Comparison of ENCODE assay signal across 8 cellular contexts in the genomic region with DNA sequence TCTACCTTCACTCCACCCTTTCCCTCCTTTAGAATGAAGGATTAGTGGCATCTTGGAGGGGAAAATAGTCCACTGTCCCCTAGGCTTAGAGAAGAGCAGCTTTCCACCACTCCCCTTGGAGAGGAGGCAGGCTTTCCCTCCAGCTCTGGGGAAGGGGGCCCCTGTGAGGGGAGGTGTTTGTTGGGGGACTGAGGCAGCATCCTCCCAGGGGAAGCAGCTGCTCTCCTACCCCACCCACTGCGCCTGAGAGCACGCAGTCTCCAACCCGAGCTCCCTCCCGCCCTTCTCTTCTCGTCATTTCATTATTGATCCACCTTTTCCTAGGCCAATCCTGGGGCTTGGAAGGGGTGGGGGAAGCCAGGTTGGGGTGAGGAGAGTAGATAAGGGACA. TPM values are rescaled to one million over a fixed set of nuclear protein-coding genes. Genes with fewer than 3 reads are reported as not detected.
DNase-seq lines count a peak whose midpoint lies in the region; ATAC-seq, FAIRE-seq and TF ChIP-seq lines count a peak whose summit lies in the region.

No MANE protein-coding gene starts in this region.

- H3K27me3 ChIP-seq in GM12878 (replicated peaks in 1 of 2; ENCODE audit: control insufficient read depth in 2 of 2, insufficient read depth in 2 of 2, low read length in 1 of 2), result no peaks in the 10 kb centered on the region

- no peaks in the 10 kb centered on the region for H3K36me3 ChIP-seq in GM12878 (ENCODE audit: control insufficient read depth in 2 of 2, insufficient read depth in 2 of 2, low read length in 1 of 2)

- TF ChIP-seq EP300 in GM12878 (IDR thresholded peaks at IDR 0.05; ENCODE audit: borderline replicate concordance in 1 of 2, control insufficient read depth in 1 of 2, low read depth in 2 of 2, low read length in 2 of 2), result no peak

- SMC1A ChIA-PET in GM12878 (lab: Charles Lee; ENCODE audit: uncharacterized antibody, unreplicated experiment), result interaction anchor here (1.2 to 2.2 kb wide), 2 partner anchors 11 to 36 kb away, joined by 4 to 11 read pairs; no protein-coding TSS in a partner anchor

- no peak for TF ChIP-seq RAD21 in GM12878 (IDR thresholded peaks at IDR 0.05; ENCODE audit: insufficient read depth, low read depth, low read length)

- H3K4me1 ChIP-seq in GM12878 (ENCODE audit: control insufficient read depth, insufficient read depth, low read length), result peaks cover 19% of the 10 kb centered on the region

- TF ChIP-seq POLR2A in GM12878 (IDR thresholded peaks at IDR 0.05; ENCODE audit: low read depth, low read length), result peak; percentile 9; the same call in 1 of the 2 replicates

- intact Hi-C loops in GM12878 (cut with micrococcal nuclease; ENCODE audit: unreplicated experiment), result loop anchor here (10.0 kb wide), 1 partner anchor 623 kb away; no protein-coding TSS in a partner anchor

- peak overlapping the region; percentile 94 for H3K4me3 ChIP-seq in GM12878

- RAD21 ChIA-PET in GM12878 (lab: Charles Lee; ENCODE audit: unreplicated experiment), result interaction anchor here (0.7 to 3.4 kb wide), 2 partner anchors 10 to 35 kb away, joined by 3 to 13 read pairs; a partner anchor contains a TSS

- no peak for FAIRE-seq in GM12878 (lab: Jason Lieb, UNC)

- peak overlapping the region; percentile 63 for H3K9ac ChIP-seq in GM12878 (ENCODE audit: control insufficient read depth, insufficient read depth, low read length)

- in situ Hi-C loops in GM12878 (cut with MboI), result no loop called here

- TF ChIP-seq CTCF in GM12878 (IDR thresholded peaks at IDR 0.05 in 2 of 3, conservative IDR thresholded peaks at IDR 0.05 in 1 of 3; ENCODE audit: control insufficient read depth in 2 of 3, extremely low read depth in 1 of 3, insufficient read depth in 1 of 3, low read depth in 3 of 3, low read length in 3 of 3), result no peak

- H3K9me3 ChIP-seq in GM12878 (replicated peaks; ENCODE audit: control insufficient read depth, insufficient read depth, low read length), result no peaks in the 10 kb centered on the region

- H2AFZ ChIP-seq in GM12878 (ENCODE audit: control insufficient read depth, low read depth, low read length), result no peak overlapping the region

- no peaks in the 10 kb centered on the region; the same call in 1 of the 2 replicates for H4K20me1 ChIP-seq in GM12878 (ENCODE audit: control insufficient read depth, insufficient read depth)

- WGBS in GM12878 (ENCODE audit: insufficient coverage, insufficient replicate concordance, low lambda C conversion rate, missing lambda C conversion rate), result 2% methylated on average over 5 of the region's 5 CpGs

- CTCF ChIA-PET in GM12878 (lab: Yijun Ruan, JAX), result interaction anchor here (0.6 kb wide), 1 partner anchor 12 kb away, joined by 5 read pairs; no protein-coding TSS in a partner anchor

- POLR2A ChIA-PET in GM12878 (lab: Charles Lee), result interaction anchor here (0.9 to 1.7 kb wide), 3 partner anchors 23 to 37 kb away, joined by 3 to 4 read pairs (median 4); no protein-coding TSS in a partner anchor

- ATAC-seq in activated CD4-positive, CD25-positive, alpha-beta regulatory T cell treated with anti-CD3 and anti-CD28 coated beads, Interleukin-2, amount 50 U/mL, for 24 hours, result no peak
- peak; percentile 22 for ATAC-seq in GM12878
- no peak for ATAC-seq in GM18520 (IDR thresholded peaks at IDR 0.05; ENCODE audit: unreplicated experiment)
- no peak for ATAC-seq in HG02981 (IDR thresholded peaks at IDR 0.05; ENCODE audit: unreplicated experiment)

- H3K4me2 ChIP-seq in GM12878 (ENCODE audit: control insufficient read depth, insufficient read depth), result peak overlapping the region; percentile 80

- H3K27ac ChIP-seq in GM12878 (ENCODE audit: control insufficient read depth, insufficient read depth), result peak overlapping the region; percentile 69

- BruUV-seq in GM12878 (replicated peaks; lab: Mats Ljungman, UMichigan), result no TSS peak

- peaks cover 64% of the 10 kb centered on the region for H3K79me2 ChIP-seq in GM12878 (ENCODE audit: control insufficient read depth, insufficient read depth, low read length)

- peak; percentile 43 for DNase-seq in activated CD4-positive, CD25-positive, alpha-beta regulatory T cell treated with anti-CD3 and anti-CD28 coated beads, Interleukin-2, amount 50 U/mL, for 72 hours
- DNase-seq in RPMI8226 (peak; percentile 9), GM12878 (ENCODE audit: low read depth, low spot score) (no peak), kidney tubule cell (ENCODE audit: low spot score) (peak; percentile 27)
- DNase-seq in stimulated activated CD4-positive, alpha-beta T cell treated with anti-CD3 and anti-CD28 coated beads, Interleukin-2, amount 100 ng/mL, for 24 hours, result peak; percentile 37 to 43

TF ChIP-seq in GM12878, 131 proteins besides CTCF, POLR2A, EP300 and RAD21:
- TF ChIP-seq, protein P1, sequence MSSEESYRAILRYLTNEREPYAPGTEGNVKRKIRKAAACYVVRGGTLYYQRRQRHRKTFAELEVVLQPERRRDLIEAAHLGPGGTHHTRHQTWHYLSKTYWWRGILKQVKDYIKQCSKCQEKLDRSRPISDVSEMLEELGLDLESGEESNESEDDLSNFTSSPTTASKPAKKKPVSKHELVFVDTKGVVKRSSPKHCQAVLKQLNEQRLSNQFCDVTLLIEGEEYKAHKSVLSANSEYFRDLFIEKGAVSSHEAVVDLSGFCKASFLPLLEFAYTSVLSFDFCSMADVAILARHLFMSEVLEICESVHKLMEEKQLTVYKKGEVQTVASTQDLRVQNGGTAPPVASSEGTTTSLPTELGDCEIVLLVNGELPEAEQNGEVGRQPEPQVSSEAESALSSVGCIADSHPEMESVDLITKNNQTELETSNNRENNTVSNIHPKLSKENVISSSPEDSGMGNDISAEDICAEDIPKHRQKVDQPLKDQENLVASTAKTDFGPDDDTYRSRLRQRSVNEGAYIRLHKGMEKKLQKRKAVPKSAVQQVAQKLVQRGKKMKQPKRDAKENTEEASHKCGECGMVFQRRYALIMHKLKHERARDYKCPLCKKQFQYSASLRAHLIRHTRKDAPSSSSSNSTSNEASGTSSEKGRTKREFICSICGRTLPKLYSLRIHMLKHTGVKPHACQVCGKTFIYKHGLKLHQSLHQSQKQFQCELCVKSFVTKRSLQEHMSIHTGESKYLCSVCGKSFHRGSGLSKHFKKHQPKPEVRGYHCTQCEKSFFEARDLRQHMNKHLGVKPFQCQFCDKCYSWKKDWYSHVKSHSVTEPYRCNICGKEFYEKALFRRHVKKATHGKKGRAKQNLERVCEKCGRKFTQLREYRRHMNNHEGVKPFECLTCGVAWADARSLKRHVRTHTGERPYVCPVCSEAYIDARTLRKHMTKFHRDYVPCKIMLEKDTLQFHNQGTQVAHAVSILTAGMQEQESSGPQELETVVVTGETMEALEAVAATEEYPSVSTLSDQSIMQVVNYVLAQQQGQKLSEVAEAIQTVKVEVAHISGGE (CRISPR knock-in tag; IDR thresholded peaks at IDR 0.05), result no peak
- TF ChIP-seq TCF12 (IDR thresholded peaks at IDR 0.05; ENCODE audit: low read depth, low read length), result peak; percentile 44; the same call in 1 of the 2 replicates

RNA-seq across cellular contexts. Expression of a gene that starts 1.4 kb away (rescaled TPM):
- 276 and 281 TPM in 2 replicates for total RNA-seq in GM12878 (2013; cell fraction: nucleolus; rRNA removed)
- 24.9 and 25.2 TPM in 2 replicates for total RNA-seq in GM12878 (2014; rRNA removed)
- 28.1 and 30.4 TPM in 2 replicates for total RNA-seq in GM12878 (2014; rRNA removed; fragmentation: Illumina TruSeq; extraction: Trizol)
- 52.6 and 56.9 TPM in 2 replicates for total RNA-seq in GM12878 (2021)
- polyA plus RNA-seq in GM12878 (2011; ENCODE audit: low read depth), result 21.9 TPM
- 25.7 and 27.1 TPM in 2 replicates for polyA plus RNA-seq in GM12878 (2011; rRNA removed)
- polyA plus RNA-seq in GM12878 (2011; cell fraction: cytosol; rRNA removed), result 27.8 and 30.6 TPM in 2 replicates
- 106 and 129 TPM in 2 replicates for polyA plus RNA-seq in GM12878 (2011; cell fraction: nucleus; rRNA removed)
- polyA plus RNA-seq in GM12878 (2012), result 24.1 and 29.5 TPM in 2 replicates
- polyA plus RNA-seq in GM12878 (2014; fragmentation: Illumina TruSeq; extraction: Trizol), result 38.6 and 39.0 TPM in 2 replicates
- polyA plus RNA-seq in GM12878 (2014; fragmentation: Nextera tagmentation; extraction: Ambion mirVana), result 1 to 10 TPM; 6.1 to 7.4 TPM
- polyA plus RNA-seq in GM12878 (2014; rRNA removed), result 25.4 and 28.9 TPM in 2 replicates
- polyA plus RNA-seq in GM12878 (2016; fragmentation: Nextera tagmentation; extraction: Ambion mirVana), result 10 to 100 TPM; 11.2 to 12.7 TPM
- 83.9 and 95.8 TPM in 2 replicates for polyA minus RNA-seq in GM12878 (2011; rRNA and poly(A)+ RNA removed)
- polyA minus RNA-seq in GM12878 (2011; cell fraction: cytosol; rRNA and poly(A)+ RNA removed), result 25.9 and 28.2 TPM in 2 replicates
- polyA minus RNA-seq in GM12878 (2011; cell fraction: nucleus; rRNA and poly(A)+ RNA removed), result 103 and 145 TPM in 2 replicates

RNA-seq across cellular contexts. Expression of a gene that starts 36.3 kb away (rescaled TPM):
- 24.1 and 29.2 TPM in 2 replicates for total RNA-seq in GM12878 (2013; cell fraction: nucleolus; rRNA removed)
- total RNA-seq in GM12878 (2014; rRNA removed) (211 and 295 TPM in 2 replicates), GM12878 (2014; rRNA removed; fragmentation: Illumina TruSeq; extraction: Trizol) (317 and 321 TPM in 2 replicates), GM12878 (2021) (316 and 333 TPM in 2 replicates)
- polyA plus RNA-seq in GM12878 (2011; ENCODE audit: low read depth), result 4,287 TPM
- polyA plus RNA-seq in GM12878 (2011; rRNA removed) (735 and 1,009 TPM in 2 replicates), GM12878 (2014; fragmentation: Illumina TruSeq; extraction: Trizol) (287 and 299 TPM in 2 replicates), GM12878 (2014; fragmentation: Nextera tagmentation; extraction: Ambion mirVana) (1,000 to 10,000 TPM; 2,154 to 2,276 TPM), GM12878 (2014; rRNA removed) (531 and 577 TPM in 2 replicates), GM12878 (2016; fragmentation: Nextera tagmentation; extraction: Ambion mirVana) (1,000 to 10,000 TPM; 1,057 to 1,150 TPM)
- 470 and 534 TPM in 2 replicates for polyA plus RNA-seq in GM12878 (2011; cell fraction: cytosol; rRNA removed)
- polyA plus RNA-seq in GM12878 (2011; cell fraction: nucleus; rRNA removed), result 201 and 214 TPM in 2 replicates
- 410 and 516 TPM in 2 replicates for polyA plus RNA-seq in GM12878 (2012)
- 71.3 and 77.4 TPM in 2 replicates for polyA minus RNA-seq in GM12878 (2011; rRNA and poly(A)+ RNA removed)
- 45.6 and 63.6 TPM in 2 replicates for polyA minus RNA-seq in GM12878 (2011; cell fraction: cytosol; rRNA and poly(A)+ RNA removed)
- polyA minus RNA-seq in GM12878 (2011; cell fraction: nucleus; rRNA and poly(A)+ RNA removed), result 12.3 and 22.5 TPM in 2 replicates
